In genomic region chr10:48974757-48975156, GRCh38 we compare ENCODE assay signal across 22 cellular contexts. TPM values are rescaled to one million over a fixed set of nuclear protein-coding genes. Genes with fewer than 3 reads are reported as not detected.
"Had no signal": no experiment of that assay in that cellular context is flagged by ENCODE, and none has a peak within 500 bp of the region (broad histone marks: within the 10 kb centered on the region; RNA-seq: fewer than 3 reads in every experiment).

No MANE protein-coding gene starts in this region.

- ATAC-seq: SK-N-SH treated with all-trans-retinoic acid at 6 μM for 48 hours had no signal

- H3K27me3 ChIP-seq: SJCRH30 had no signal

- H3K4me2 ChIP-seq: KMS-11 had no signal

- H3K9ac ChIP-seq: KMS-11 had no signal

- H3K4me1 ChIP-seq: SJCRH30 had no signal

- H3K4me3 ChIP-seq: SJCRH30 had no signal

- FAIRE-seq: RCC 7860 had no signal

- DNase-seq: Kasumi-1, MM.1S, NCI-H1092 treated with DMSO at 0.1 percent for 48 hours, NCI-H1436, NCI-H1694 treated with DMSO at 0.1 percent for 48 hours, NCI-H1930, NCI-H2081, NCI-H2107, NCI-H2227 treated with DMSO at 0.1 percent for 48 hours, NCI-H524 treated with DMSO at 0.1 percent for 48 hours, NCI-H69, NCI-H774, RPMI8226, SHP77, SJCRH30, T-helper 1 cell had no signal

- H3K27ac ChIP-seq: KMS-11, SJCRH30 had no signal

- H3K9me3 ChIP-seq: SJCRH30 had no signal

- H3K36me3 ChIP-seq: SJCRH30 had no signal

RNA-seq across cellular contexts. Expression of gene LRRC18, which starts 35.1 kb away (rescaled TPM):
- total RNA-seq: HT-29, M059J, NCI-H460, SJCRH30 had no signal
